ENCODE assay signal across 22 cellular contexts in the genomic region with DNA sequence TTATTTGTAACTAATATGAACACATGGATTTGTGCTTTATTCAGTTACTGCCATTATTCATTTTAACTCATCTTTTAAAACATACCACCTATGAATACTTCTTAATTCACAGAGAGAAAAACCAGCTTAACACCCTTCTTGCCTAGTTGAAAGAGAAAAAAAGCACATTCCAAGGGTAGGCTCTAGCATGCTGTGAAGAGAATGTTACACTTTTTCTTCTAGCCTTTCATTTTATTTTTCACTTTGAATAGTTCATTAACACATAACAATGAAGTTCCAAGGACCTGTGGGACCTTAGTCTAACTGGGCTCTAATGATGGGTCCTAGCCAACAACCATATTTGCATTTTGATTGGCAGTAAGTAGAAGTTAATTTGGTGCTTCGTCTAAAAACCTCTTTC.
DNase-seq lines count a peak whose midpoint lies in the region; FAIRE-seq and TF ChIP-seq lines count a peak whose summit lies in the region.
"Had no signal": no experiment of that assay in that cellular context is flagged by ENCODE, and none has a peak within 500 bp of the region (broad histone marks: within the 10 kb centered on the region; RNA-seq: fewer than 3 reads in every experiment).

No MANE protein-coding gene starts in this region.

- no peaks in the 10 kb centered on the region for H3K79me2 ChIP-seq in astrocyte (ENCODE audit: insufficient read depth, low read length)

- H2AFZ ChIP-seq in astrocyte (ENCODE audit: low read depth, low read length) = no peak overlapping the region
- H2AFZ ChIP-seq: GM23248 had no signal

- no peaks in the 10 kb centered on the region for H3K36me3 ChIP-seq in HUES48 (ENCODE audit: control insufficient read depth, insufficient read depth, low read length)
- no peaks in the 10 kb centered on the region for H3K36me3 ChIP-seq in astrocyte (ENCODE audit: insufficient read depth, low read length)
- no peaks in the 10 kb centered on the region for H3K36me3 ChIP-seq in iPS-18a (ENCODE audit: control insufficient read depth, low read depth, low read length)
- H3K36me3 ChIP-seq: BE2C had no signal

- H3K9me3 ChIP-seq in HUES48 (ENCODE audit: control insufficient read depth, insufficient read depth, low read length) = no peaks in the 10 kb centered on the region
- H3K9me3 ChIP-seq in astrocyte (ENCODE audit: insufficient read depth, low read depth, low read length) = no peaks in the 10 kb centered on the region
- H3K9me3 ChIP-seq in iPS-18a (ENCODE audit: control insufficient read depth, low read depth, low read length) = peaks cover 33% of the 10 kb centered on the region
- H3K9me3 ChIP-seq: BE2C had no signal

- peaks cover 34% of the 10 kb centered on the region for H3K4me1 ChIP-seq in HUES48 (ENCODE audit: control insufficient read depth, insufficient read depth, low read length)
- H3K4me1 ChIP-seq in astrocyte (ENCODE audit: insufficient read depth, low read length) = no peaks in the 10 kb centered on the region
- peaks cover 16% of the 10 kb centered on the region for H3K4me1 ChIP-seq in iPS-18a (ENCODE audit: control insufficient read depth, low read depth, low read length)
- H3K4me1 ChIP-seq: BE2C had no signal

- DNase-seq in astrocyte (ENCODE audit: low read depth) (no peak), GM19239 (ENCODE audit: insufficient read length, low spot score) (no peak), hypothalamus (lab: John Stamatoyannopoulos, UW) (no peak), HTR-8/SVneo (ENCODE audit: insufficient read length, low spot score) (no peak)
- DNase-seq: ACHN; BE2C; C1 segment of cervical spinal cord; CD4-positive, CD25-positive, alpha-beta regulatory T cell; CD8-positive, alpha-beta memory T cell; COR-L47; DMS 273 treated with DMSO at 0.1 percent for 48 hours; DMS53; DND-41; EL; GM23248; H7; HFFc6; IMR-90 had no signal

- H3K9me3 Mint-ChIP-seq in astrocyte (ENCODE audit: unreplicated experiment) = no peaks in the 10 kb centered on the region
- H3K9me3 Mint-ChIP-seq: CD8-positive, alpha-beta memory T cell; HFFc6 had no signal

- H3K27ac Mint-ChIP-seq in astrocyte (ENCODE audit: unreplicated experiment) = no peak overlapping the region
- H3K27ac Mint-ChIP-seq: CD4-positive, CD25-positive, alpha-beta regulatory T cell; CD8-positive, alpha-beta memory T cell; HFFc6 had no signal

- H3K9ac ChIP-seq in HUES48 (ENCODE audit: low read depth, low read length) (no peak overlapping the region), astrocyte (ENCODE audit: low read length) (no peak overlapping the region), iPS-18a (ENCODE audit: low read length) (no peak overlapping the region)
- H3K9ac ChIP-seq: GM23248 had no signal

- no peak overlapping the region for H3K4me3 Mint-ChIP-seq in astrocyte (ENCODE audit: unreplicated experiment)
- H3K4me3 Mint-ChIP-seq: CD4-positive, CD25-positive, alpha-beta regulatory T cell; CD8-positive, alpha-beta memory T cell; HFFc6 had no signal

- no peaks in the 10 kb centered on the region for H3K27me3 Mint-ChIP-seq in astrocyte (ENCODE audit: low read depth, unreplicated experiment)
- H3K27me3 Mint-ChIP-seq: CD4-positive, CD25-positive, alpha-beta regulatory T cell; CD8-positive, alpha-beta memory T cell had no signal

- H3K4me3 ChIP-seq in HUES48 (ENCODE audit: low read depth, low read length) (no peak overlapping the region), astrocyte (ENCODE audit: insufficient read depth, low read depth, low read length) (no peak overlapping the region), iPS-18a (ENCODE audit: low read length) (peak overlapping the region; percentile 28)
- H3K4me3 ChIP-seq: GM12878, GM23248, K562 had no signal

- FAIRE-seq in astrocyte (lab: Jason Lieb, UNC) (peak; percentile 97), GM19239 (lab: Jason Lieb, UNC) (no peak), HTR-8/SVneo (lab: Jason Lieb, UNC) (no peak)
- FAIRE-seq: GM12878, K562 had no signal

- H3K27me3 ChIP-seq in HUES48 (ENCODE audit: control insufficient read depth, insufficient read depth, low read length) = no peaks in the 10 kb centered on the region
- no peaks in the 10 kb centered on the region for H3K27me3 ChIP-seq in astrocyte (ENCODE audit: insufficient read depth, low read length)
- no peaks in the 10 kb centered on the region for H3K27me3 ChIP-seq in iPS-18a (ENCODE audit: control insufficient read depth, insufficient read depth, low read length)
- H3K27me3 ChIP-seq: BE2C had no signal

- H3K36me3 Mint-ChIP-seq in astrocyte (ENCODE audit: low read depth, unreplicated experiment) = no peaks in the 10 kb centered on the region
- H3K36me3 Mint-ChIP-seq: CD4-positive, CD25-positive, alpha-beta regulatory T cell; CD8-positive, alpha-beta memory T cell had no signal

- H4K20me1 ChIP-seq in astrocyte (ENCODE audit: insufficient read depth, low read length) = no peaks in the 10 kb centered on the region

- no peak overlapping the region for H3K4me2 ChIP-seq in astrocyte (ENCODE audit: low read length)

- no peak for TF ChIP-seq CTCF in astrocyte (IDR thresholded peaks at IDR 0.05; ENCODE audit: insufficient read depth, low read depth, low read length)

- no peaks in the 10 kb centered on the region for H3K4me1 Mint-ChIP-seq in astrocyte (ENCODE audit: low read depth, unreplicated experiment)
- H3K4me1 Mint-ChIP-seq: CD4-positive, CD25-positive, alpha-beta regulatory T cell; CD8-positive, alpha-beta memory T cell had no signal

- H3K27ac ChIP-seq in HUES48 (ENCODE audit: low read depth, low read length) (peak overlapping the region; percentile 42), astrocyte (ENCODE audit: low read depth, low read length) (no peak overlapping the region), iPS-18a (ENCODE audit: low read length) (no peak overlapping the region)
- H3K27ac ChIP-seq: GM23248 had no signal
